Comparison of ENCODE assay signal across 16 cellular contexts in the genomic region with DNA sequence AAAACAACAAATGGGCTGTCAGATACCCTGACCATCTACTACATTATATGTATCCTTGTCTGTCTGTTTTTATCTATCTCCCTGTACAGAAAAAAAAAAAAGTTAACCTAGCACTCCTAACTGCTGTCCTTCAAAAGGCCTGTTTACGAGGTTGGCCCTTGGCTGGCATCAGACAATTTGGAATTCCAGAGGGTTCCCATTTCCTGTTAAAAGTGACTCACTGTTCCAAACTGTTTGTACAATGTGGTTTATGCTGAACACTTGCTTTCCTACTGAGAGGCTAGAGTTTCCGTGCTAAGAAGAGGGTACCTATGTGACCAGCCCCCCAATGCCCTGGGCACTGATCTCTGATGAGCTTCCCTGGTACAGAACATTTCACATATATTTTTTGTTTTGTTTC.
DNase-seq lines count a peak whose midpoint lies in the region; ATAC-seq, FAIRE-seq and TF ChIP-seq lines count a peak whose summit lies in the region.
"Had no signal": no experiment of that assay in that cellular context is flagged by ENCODE, and none has a peak within 500 bp of the region (broad histone marks: within the 10 kb centered on the region; RNA-seq: fewer than 3 reads in every experiment).

No MANE protein-coding gene starts in this region.

- no peak for FAIRE-seq in HTR-8/SVneo (lab: Jason Lieb, UNC)

- DNase-seq in AG08396 (ENCODE audit: low spot score), result peak; percentile 21
- peak; percentile 20 for DNase-seq in HTR-8/SVneo (ENCODE audit: insufficient read length, low spot score)
- DNase-seq in astrocyte of the cerebellum (ENCODE audit: low read depth), result peak; percentile 9
- peak; percentile 8 for DNase-seq in iris pigment epithelial cell (ENCODE audit: low read depth)
- no peak for DNase-seq in NCI-H146 (lab: John Stamatoyannopoulos, UW)
- DNase-seq in D341Med (ENCODE audit: low spot score), result no peak
- DNase-seq: activated naive CD4-positive, alpha-beta T cell treated with anti-CD3 and anti-CD28 coated beads for 36 hours; cerebellar nuclear complex; DMS79 treated with DMSO at 0.1 percent for 48 hours; erythroblast; NCI-H1694 treated with DMSO at 0.1 percent for 48 hours; NCI-H69; SIG-M5 had no signal

- TF ChIP-seq CTCF in astrocyte of the cerebellum (IDR thresholded peaks at IDR 0.05; ENCODE audit: low read depth, low read length, missing control alignments), result no peak

- no peak for ATAC-seq in HG02588 (IDR thresholded peaks at IDR 0.05; ENCODE audit: unreplicated experiment)
- ATAC-seq in HG03045 (IDR thresholded peaks at IDR 0.05; ENCODE audit: unreplicated experiment), result no peak

- in situ Hi-C loops in astrocyte of the cerebellum (cut with HindIII; ENCODE audit: low sequenced_read_pairs), result no loop called here

- no peak overlapping the region for H3K4me3 ChIP-seq in astrocyte of the cerebellum (ENCODE audit: low read depth, low read length)
- H3K4me3 ChIP-seq: HAP-1 had no signal

Comparison
In these comparisons a context has a peak if more than half of its experiments do, and no peak if none do; other contexts are left out.
1. DNase-seq: peak in AG08396 (single experiment), HTR-8/SVneo (single experiment), astrocyte of the cerebellum (single experiment) and iris pigment epithelial cell (single experiment); none in NCI-H146 (single experiment) and D341Med (single experiment).